ENCODE assay signal across 1 cellular context in genomic region chr7:35241884-35242283, GRCh38.
TF ChIP-seq lines count a peak whose summit lies in the region.

No MANE protein-coding gene starts in this region.

TF ChIP-seq in H1, 55 proteins besides CTCF, POLR2A, EP300 and RAD21:
- TF ChIP-seq CHD7 (IDR thresholded peaks at IDR 0.05; ENCODE audit: insufficient replicate concordance, low read length) (no peak), SRF (IDR thresholded peaks at IDR 0.05; ENCODE audit: low read depth, low read length) (no peak), CHD2 (IDR thresholded peaks at IDR 0.05; ENCODE audit: low read length) (no peak), ATF3 (IDR thresholded peaks at IDR 0.05; ENCODE audit: insufficient read depth, low read depth, low read length) (no peak), BCL11A (IDR thresholded peaks at IDR 0.05; ENCODE audit: low read depth in 2 of 2, low read length in 2 of 2) (no peak), SP1 (IDR thresholded peaks at IDR 0.05; ENCODE audit: low read depth, low read length) (no peak), JUN (IDR thresholded peaks at IDR 0.05; ENCODE audit: low read depth, low read length) (no peak), GABPA (IDR thresholded peaks at IDR 0.05; ENCODE audit: borderline replicate concordance, insufficient read depth, low read length) (no peak), TEAD4 (IDR thresholded peaks at IDR 0.05; ENCODE audit: low read depth, low read length) (no peak), SUZ12 (IDR thresholded peaks at IDR 0.05; ENCODE audit: low read length) (no peak), KDM4A (IDR thresholded peaks at IDR 0.05; ENCODE audit: low read depth, low read length, severe bottlenecking) (no peak), KDM5A (IDR thresholded peaks at IDR 0.05; ENCODE audit: low read length) (no peak), SP2 (IDR thresholded peaks at IDR 0.05; ENCODE audit: low read length) (no peak), MAX (IDR thresholded peaks at IDR 0.05) (no peak), HDAC6 (IDR thresholded peaks at IDR 0.05; ENCODE audit: low read depth, low read length) (no peak), ATF2 (IDR thresholded peaks at IDR 0.05; ENCODE audit: low read length) (no peak)
